In genomic region chr11:95200781-95201457, GRCh38 we compare ENCODE assay signal across 30 cellular contexts.
"Had no signal": no experiment of that assay in that cellular context is flagged by ENCODE, and none has a peak within 500 bp of the region (broad histone marks: within the 10 kb centered on the region; RNA-seq: fewer than 3 reads in every experiment).

No MANE protein-coding gene starts in this region.

- H2AFZ ChIP-seq: hepatocyte had no signal

- H3K36me3 Mint-ChIP-seq: naive thymus-derived CD8-positive, alpha-beta T cell had no signal

- H3K4me1 ChIP-seq: esophagus muscularis mucosa, foreskin keratinocyte, gastroesophageal sphincter, psoas muscle, sigmoid colon, transverse colon, upper lobe of right lung, uterus had no signal

- H3K27ac ChIP-seq: coronary artery, esophagus muscularis mucosa, foreskin keratinocyte, gastroesophageal sphincter, heart left ventricle, hepatocyte, ovary, psoas muscle, sigmoid colon, spleen, thoracic aorta, transverse colon, upper lobe of right lung, uterus had no signal

- H3K27me3 ChIP-seq: esophagus muscularis mucosa, foreskin keratinocyte, gastroesophageal sphincter, heart left ventricle, hepatocyte, ovary, sigmoid colon, spleen, transverse colon, upper lobe of right lung, uterus had no signal

- H3K27me3 Mint-ChIP-seq: memory B cell; naive thymus-derived CD8-positive, alpha-beta T cell; stimulated activated naive B cell treated with anti-CD40 and anti-IgM and Interleukin-4, amounts not matched to agents 10 μg/mL and 1 μg/mL and 100 μg/mL, for 72 hours; stimulated activated naive CD8-positive, alpha-beta T cell treated with anti-CD3 and anti-CD28 coated beads, Interleukin-15, Interleukin-2, amounts not matched to agents 100 ng/mL and 50 ng/mL, for 24 hours had no signal

- H3K4me3 Mint-ChIP-seq: memory B cell; naive thymus-derived CD8-positive, alpha-beta T cell; nephron progenitor cell; stimulated activated naive B cell treated with anti-CD40 and anti-IgM and Interleukin-4, amounts not matched to agents 10 μg/mL and 1 μg/mL and 100 μg/mL, for 72 hours; stimulated activated naive CD8-positive, alpha-beta T cell treated with anti-CD3 and anti-CD28 coated beads, Interleukin-15, Interleukin-2, amounts not matched to agents 100 ng/mL and 50 ng/mL, for 24 hours had no signal

- H3K27ac Mint-ChIP-seq: naive thymus-derived CD8-positive, alpha-beta T cell; stimulated activated naive B cell treated with anti-CD40 and anti-IgM and Interleukin-4, amounts not matched to agents 10 μg/mL and 1 μg/mL and 100 μg/mL, for 72 hours; stimulated activated naive CD8-positive, alpha-beta T cell treated with anti-CD3 and anti-CD28 coated beads, Interleukin-15, Interleukin-2, amounts not matched to agents 100 ng/mL and 50 ng/mL, for 24 hours had no signal

- H3K4me3 ChIP-seq: coronary artery, esophagus muscularis mucosa, gastroesophageal sphincter, heart left ventricle, hepatocyte, lung, ovary, psoas muscle, sigmoid colon, spleen, thoracic aorta, transverse colon, upper lobe of right lung, uterus had no signal

- ATAC-seq: foreskin keratinocyte; gastroesophageal sphincter; heart left ventricle; left lobe of liver; naive thymus-derived CD8-positive, alpha-beta T cell; psoas muscle; right cardiac atrium; stimulated activated naive B cell treated with anti-CD40 and anti-IgM and Interleukin-4, amounts not matched to agents 10 μg/mL and 1 μg/mL and 100 μg/mL, for 72 hours; upper lobe of right lung had no signal

- H3K9me3 ChIP-seq: esophagus muscularis mucosa, gastroesophageal sphincter, heart left ventricle, ovary, psoas muscle, sigmoid colon, spleen, thoracic aorta, transverse colon, upper lobe of right lung, uterus had no signal

- DNase-seq: dermis blood vessel endothelial cell; effector memory CD4-positive, alpha-beta T cell; foreskin keratinocyte; heart left ventricle; kidney; midbrain; naive thymus-derived CD8-positive, alpha-beta T cell; nephron progenitor cell; occipital lobe; ovary; posterior cingulate gyrus; psoas muscle; right cardiac atrium; sigmoid colon; spleen; stimulated activated CD4-positive, alpha-beta T cell treated with anti-CD3 and anti-CD28 coated beads, Interleukin-4, amount 100 ng/mL, for 4 hours; stimulated activated naive B cell treated with anti-CD40 and anti-IgM and Interleukin-4, amounts not matched to agents 10 μg/mL and 1 μg/mL and 100 μg/mL, for 72 hours; transverse colon; upper lobe of right lung; uterus had no signal

- FAIRE-seq: endothelial cell of umbilical vein, kidney had no signal

- H3K9me3 Mint-ChIP-seq: memory B cell; stimulated activated naive CD8-positive, alpha-beta T cell treated with anti-CD3 and anti-CD28 coated beads, Interleukin-15, Interleukin-2, amounts not matched to agents 100 ng/mL and 50 ng/mL, for 24 hours had no signal

- H3K36me3 ChIP-seq: esophagus muscularis mucosa, gastroesophageal sphincter, heart left ventricle, ovary, sigmoid colon, spleen, thoracic aorta, transverse colon, upper lobe of right lung, uterus had no signal

- H3K4me2 ChIP-seq: hepatocyte had no signal
